ENCODE assay signal across 24 cellular contexts in genomic region chr12:6262635-6263034, GRCh38. TPM values are rescaled to one million over a fixed set of nuclear protein-coding genes. Genes with fewer than 3 reads are reported as not detected.
DNase-seq lines count a peak whose midpoint lies in the region; ATAC-seq, FAIRE-seq and TF ChIP-seq lines count a peak whose summit lies in the region.
"Had no signal": no experiment of that assay in that cellular context is flagged by ENCODE, and none has a peak within 500 bp of the region (broad histone marks: within the 10 kb centered on the region; RNA-seq: fewer than 3 reads in every experiment).

No MANE protein-coding gene starts in this region.

- H3K27ac ChIP-seq in C4-2B (peak overlapping the region; percentile 64; the same call in 1 of the 2 replicates), HEK293 (ENCODE audit: extremely low read depth, low read depth, low read length) (no peak overlapping the region)
- H3K27ac ChIP-seq: gastroesophageal sphincter, spleen had no signal

- ATAC-seq in mucosa of descending colon (peak; percentile 15), HG03378 (IDR thresholded peaks at IDR 0.05; ENCODE audit: unreplicated experiment) (no peak)
- ATAC-seq: CD8-positive, alpha-beta T cell; gastroesophageal sphincter; Right ventricle myocardium inferior; T-cell had no signal

- POLR2A ChIA-PET in HEK293 (lab: Yijun Ruan, JAX), result no interaction called here

- H3K9me3 ChIP-seq in HEK293 (ENCODE audit: control insufficient read depth, insufficient read depth, low read depth, low read length), result no peaks in the 10 kb centered on the region
- H3K9me3 ChIP-seq in mucosa of descending colon, result no peaks in the 10 kb centered on the region
- H3K9me3 ChIP-seq: spleen had no signal

- H3K4me1 ChIP-seq in HEK293 (ENCODE audit: control insufficient read depth, insufficient read depth, low read length), result peaks cover 6% of the 10 kb centered on the region
- H3K4me1 ChIP-seq in mucosa of descending colon (ENCODE audit: low read depth), result no peaks in the 10 kb centered on the region
- H3K4me1 ChIP-seq: spleen had no signal

- DNase-seq in mucosa of descending colon (peak in 1 of 3 donors; percentile 3), NCI-H82 (lab: John Stamatoyannopoulos, UW) (no peak), GM19239 (ENCODE audit: insufficient read length, low spot score) (no peak)
- no peak for DNase-seq in activated CD4-positive, alpha-beta T cell treated with anti-CD3 and anti-CD28 coated beads for 4 hours
- DNase-seq: activated CD4-positive, alpha-beta T cell treated with anti-CD3 and anti-CD28 coated beads, Interleukin-2, amount 50 U/mL, for 1 hour; activated CD8-positive, alpha-beta memory T cell treated with anti-CD3 and anti-CD28 coated beads, Interleukin-2, amount 50 U/mL, for 48 hours; activated gamma-delta T cell; amniotic stem cell; CD8-positive, alpha-beta T cell; central memory CD4-positive, alpha-beta T cell; DMS79; Karpas-422; NCI-H1694; NCI-H446; stimulated activated CD8-positive, alpha-beta memory T cell treated with anti-CD3 and anti-CD28 coated beads, Interleukin-4, amount 100 ng/mL, for 48 hours had no signal

- FAIRE-seq in GM19239 (lab: Jason Lieb, UNC), result no peak

- no peak overlapping the region for H3K4me3 ChIP-seq in HEK293 (ENCODE audit: low read depth, low read length)
- no peak overlapping the region for H3K4me3 ChIP-seq in mucosa of descending colon
- H3K4me3 ChIP-seq: gastroesophageal sphincter, spleen had no signal

- intact Hi-C loops in mucosa of descending colon (cut with DNase I, micrococcal nuclease), result no loop called here

- TF ChIP-seq CTCF in C4-2B (conservative IDR thresholded peaks at IDR 0.05) (no peak), HEK293 (tag by site-specific recombination; IDR thresholded peaks at IDR 0.05) (no peak), mucosa of descending colon (IDR thresholded peaks at IDR 0.05) (no peak)

- no peaks in the 10 kb centered on the region for H3K36me3 ChIP-seq in HEK293 (ENCODE audit: control insufficient read depth in 2 of 2, insufficient read depth in 1 of 2, low read length in 2 of 2)
- no peaks in the 10 kb centered on the region for H3K36me3 ChIP-seq in mucosa of descending colon (ENCODE audit: low read depth)
- H3K36me3 ChIP-seq: gastroesophageal sphincter, spleen had no signal

- CTCF ChIA-PET in HEK293 (lab: Yijun Ruan, JAX), result no interaction called here

- TF ChIP-seq POLR2A in Raji (IDR thresholded peaks at IDR 0.05; ENCODE audit: insufficient read depth, low read depth, low read length), result peak; percentile 31; the same call in 1 of the 2 replicates

TF ChIP-seq in HEK293, 187 proteins besides CTCF, POLR2A, EP300 and RAD21:
- no peak for TF ChIP-seq ELK4 (IDR thresholded peaks at IDR 0.05; ENCODE audit: borderline replicate concordance, low read depth, low read length)
- peak; percentile 44 for TF ChIP-seq PRDM1 (tag by site-specific recombination; IDR thresholded peaks at IDR 0.05)
TF ChIP-seq in HEK293: peak in this region for 1.

RNA-seq across cellular contexts. Expression of gene PLEKHG6, which starts 47.8 kb away (rescaled TPM):
- 100 to 1,000 TPM in 2 of 3 donors, 10 to 100 TPM in 1; 90.4 to 190 (median 128) TPM for total RNA-seq in mucosa of descending colon
- total RNA-seq: CD8-positive, alpha-beta T cell; temporal lobe had no signal
